ENCODE assay signal across 8 cellular contexts in the genomic region with DNA sequence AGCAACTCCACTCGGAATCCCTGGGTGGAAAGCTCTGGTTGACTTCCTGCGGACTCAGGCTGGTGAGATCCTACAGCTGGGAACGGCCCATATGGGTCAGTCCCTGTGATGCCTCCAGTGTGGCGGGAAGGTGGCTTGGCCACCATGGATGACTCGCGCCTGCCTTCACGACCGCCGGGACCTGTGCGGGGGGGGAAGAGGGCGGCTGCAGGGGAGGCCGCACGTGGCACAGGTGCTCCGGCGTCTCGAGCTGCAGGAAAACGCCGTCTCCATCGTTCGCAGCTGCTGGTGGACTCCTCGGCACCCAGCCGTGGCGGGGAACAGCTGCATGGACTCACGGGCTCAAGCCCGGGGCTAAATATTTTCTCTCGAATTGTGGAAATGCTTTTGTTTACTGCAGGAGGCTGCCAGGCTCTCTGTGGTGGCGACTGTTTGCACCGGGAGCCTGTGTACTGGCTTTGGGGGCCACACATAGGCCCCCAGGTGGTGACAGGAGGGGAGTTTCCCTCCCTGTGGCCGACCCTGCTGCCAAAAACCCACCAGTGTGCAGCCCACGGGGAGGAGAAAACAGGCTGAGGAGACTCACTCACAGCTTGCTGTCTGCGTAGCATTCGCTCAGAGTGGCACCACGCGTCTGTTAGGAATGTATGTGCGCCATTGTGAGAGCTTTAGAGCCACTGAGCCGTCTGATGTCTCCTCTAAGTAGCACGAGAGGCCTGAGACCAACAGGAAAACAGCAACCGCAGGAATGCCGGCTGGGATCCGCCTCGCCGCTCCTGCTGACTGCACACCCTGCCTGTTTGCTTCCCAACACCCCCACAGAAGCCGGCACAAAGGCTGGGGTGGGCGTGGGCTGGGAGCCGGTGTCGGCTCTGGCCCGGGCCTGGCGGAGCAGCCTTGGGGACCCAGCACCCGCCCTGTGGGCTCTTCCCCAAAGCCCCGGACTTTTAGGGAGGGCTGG.
DNase-seq lines count a peak whose midpoint lies in the region; ATAC-seq and TF ChIP-seq lines count a peak whose summit lies in the region.

No MANE protein-coding gene starts in this region.

- H3K36me3 ChIP-seq in mesodermal cell (ENCODE audit: control insufficient read depth, insufficient read depth, low read length) = peaks cover 26% of the 10 kb centered on the region

- H3K27ac ChIP-seq in AG04450 (ENCODE audit: low read depth, low read length) = peak overlapping the region; percentile 78
- peak overlapping the region; percentile 47 to 69 for H3K27ac ChIP-seq in coronary artery
- peak overlapping the region; percentile 92 for H3K27ac ChIP-seq in mesodermal cell (ENCODE audit: low read depth, low read length, severe bottlenecking)

- peaks cover 3% of the 10 kb centered on the region for H3K27me3 ChIP-seq in AG04450 (ENCODE audit: control insufficient read depth, insufficient read depth, low read length)

- WGBS in mesodermal cell (ENCODE audit: insufficient coverage in 2 of 2), 2 experiments = 87 to 91% methylated on average over 35 to 43 of the region's 50 CpGs

- POLR2A ChIA-PET in AG04450 (lab: Yijun Ruan, JAX) = interaction anchor here (0.7 to 0.9 kb wide), 3 partner anchors 17 to 538 kb away, joined by 3 read pairs; no protein-coding TSS in a partner anchor

- DNase-seq in AG04450 (ENCODE audit: low read depth, low spot score) (peak; percentile 74), HT-29 (ENCODE audit: low spot score) (peak; percentile 47), coronary artery (ENCODE audit: low spot score) (no peak), NCI-H2029 treated with DMSO at 0.1 percent for 48 hours (lab: John Stamatoyannopoulos, UW) (no peak)

- ATAC-seq in HG02571 (IDR thresholded peaks at IDR 0.05; ENCODE audit: unreplicated experiment) (no peak), HG02610 (IDR thresholded peaks at IDR 0.05; ENCODE audit: unreplicated experiment) (no peak), GM18907 (IDR thresholded peaks at IDR 0.05; ENCODE audit: unreplicated experiment) (no peak)

- CTCF ChIA-PET in AG04450 (lab: Charles Lee) = no interaction called here

- H3K4me3 ChIP-seq in AG04450 (ENCODE audit: low read depth, low read length) = no peak overlapping the region
- H3K4me3 ChIP-seq in coronary artery = peak overlapping the region; percentile 59
- H3K4me3 ChIP-seq in mesodermal cell (ENCODE audit: extremely low read depth, insufficient read depth, low read length, poor library complexity, severe bottlenecking) = no peak overlapping the region

- H3K9me3 ChIP-seq in AG04450 (ENCODE audit: control insufficient read depth, insufficient read depth, low read length) (peaks cover 21% of the 10 kb centered on the region; the same call in 1 of the 2 replicates), mesodermal cell (ENCODE audit: control insufficient read depth, low read length) (no peaks in the 10 kb centered on the region)

- TF ChIP-seq CTCF in AG04450 (IDR thresholded peaks at IDR 0.05; ENCODE audit: low read depth, low read length) (no peak), coronary artery (IDR thresholded peaks at IDR 0.05) (no peak)

- H3K4me1 ChIP-seq in mesodermal cell (ENCODE audit: control insufficient read depth, insufficient read depth, low read length, poor library complexity, severe bottlenecking) = peaks cover 29% of the 10 kb centered on the region

Comparison
In these comparisons a context has a peak if more than half of its experiments do, and no peak if none do; other contexts are left out.
1. DNase-seq: peak in AG04450 (single experiment) and HT-29 (single experiment); none in coronary artery (single experiment) and NCI-H2029 treated with DMSO at 0.1 percent for 48 hours (single experiment).
2. Peak in every context shown above with its lines, with median percentiles within 50 percentile points of each other: H3K27ac ChIP-seq.